9 cellular contexts compared by ENCODE assay signal in genomic region chr10:6136215-6137201, GRCh38. TPM values are rescaled to one million over a fixed set of nuclear protein-coding genes. Genes with fewer than 3 reads are reported as not detected.
DNase-seq lines count a peak whose midpoint lies in the region; ATAC-seq and TF ChIP-seq lines count a peak whose summit lies in the region.
"Had no signal": no experiment of that assay in that cellular context is flagged by ENCODE, and none has a peak within 500 bp of the region (broad histone marks: within the 10 kb centered on the region; RNA-seq: fewer than 3 reads in every experiment).

No MANE protein-coding gene starts in this region.

- H3K4me3 Mint-ChIP-seq in WTC11 = no peak overlapping the region
- H3K4me3 Mint-ChIP-seq: memory B cell had no signal

- no peak for TF ChIP-seq CTCF in WTC11 (IDR thresholded peaks at IDR 0.05)

- H3K4me1 Mint-ChIP-seq in WTC11 = peaks cover 32% of the 10 kb centered on the region

- CTCF ChIA-PET in WTC11 (lab: Charles Lee) = interaction anchor here (1.5 to 2.3 kb wide), 4 partner anchors 15 to 266 kb away, joined by 4 to 14 read pairs (median 8); partner anchors contain the start of gene PFKFB3

- H3K36me3 Mint-ChIP-seq in WTC11 = no peaks in the 10 kb centered on the region
- H3K36me3 Mint-ChIP-seq: memory B cell had no signal

- ATAC-seq in GM18499 (IDR thresholded peaks at IDR 0.05; ENCODE audit: insufficient read depth, unreplicated experiment) (peak; percentile 32), HG02798 (IDR thresholded peaks at IDR 0.05; ENCODE audit: poor library complexity, unreplicated experiment) (peak; percentile 51), WTC11 (no peak)

- peaks cover 9% of the 10 kb centered on the region for H3K27me3 Mint-ChIP-seq in WTC11 (ENCODE audit: low read depth)

- POLR2A ChIA-PET in WTC11 (lab: Charles Lee) = interaction anchor here (1.9 kb wide), 1 partner anchor 66 kb away, joined by 6 read pairs; the partner anchor contains the start of gene PFKFB3

- DNase-seq in activated CD4-positive, alpha-beta T cell treated with anti-CD3 and anti-CD28 coated beads for 48 hours = peak; percentile 77
- DNase-seq in hepatic stellate cell (ENCODE audit: low spot score) (peak; percentile 85), Ammon's horn (ENCODE audit: low spot score) (no peak), WTC11 (ENCODE audit: low spot score) (no peak), NCI-H2081 treated with DMSO at 0.1 percent for 48 hours (lab: John Stamatoyannopoulos, UW) (no peak), NCI-H2171 treated with DMSO at 0.1 percent for 48 hours (lab: John Stamatoyannopoulos, UW) (no peak)

- no peak overlapping the region for H3K27ac Mint-ChIP-seq in WTC11
- H3K27ac Mint-ChIP-seq: memory B cell had no signal

- no peaks in the 10 kb centered on the region for H3K9me3 Mint-ChIP-seq in WTC11
- H3K9me3 Mint-ChIP-seq: memory B cell had no signal

TF ChIP-seq in WTC11, 78 proteins besides CTCF, POLR2A, EP300 and RAD21:
- TF ChIP-seq CREM (CRISPR knock-in tag; IDR thresholded peaks at IDR 0.05) = no peak
- TF ChIP-seq ELF4 (CRISPR knock-in tag; IDR thresholded peaks at IDR 0.05; ENCODE audit: low read depth) = no peak
- no peak for TF ChIP-seq USF2 (CRISPR knock-in tag; IDR thresholded peaks at IDR 0.05)
- TF ChIP-seq, protein P1, sequence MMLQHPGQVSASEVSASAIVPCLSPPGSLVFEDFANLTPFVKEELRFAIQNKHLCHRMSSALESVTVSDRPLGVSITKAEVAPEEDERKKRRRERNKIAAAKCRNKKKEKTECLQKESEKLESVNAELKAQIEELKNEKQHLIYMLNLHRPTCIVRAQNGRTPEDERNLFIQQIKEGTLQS (CRISPR knock-in tag; conservative IDR thresholded peaks at IDR 0.05) = no peak
- TF ChIP-seq SMAD3 (CRISPR knock-in tag; IDR thresholded peaks at IDR 0.05; ENCODE audit: borderline replicate concordance) = no peak
- no peak for TF ChIP-seq FOXK1 (CRISPR knock-in tag; IDR thresholded peaks at IDR 0.05)
- TF ChIP-seq ZNF532 (CRISPR knock-in tag; IDR thresholded peaks at IDR 0.05; ENCODE audit: borderline replicate concordance) = no peak
- TF ChIP-seq, protein P2, sequence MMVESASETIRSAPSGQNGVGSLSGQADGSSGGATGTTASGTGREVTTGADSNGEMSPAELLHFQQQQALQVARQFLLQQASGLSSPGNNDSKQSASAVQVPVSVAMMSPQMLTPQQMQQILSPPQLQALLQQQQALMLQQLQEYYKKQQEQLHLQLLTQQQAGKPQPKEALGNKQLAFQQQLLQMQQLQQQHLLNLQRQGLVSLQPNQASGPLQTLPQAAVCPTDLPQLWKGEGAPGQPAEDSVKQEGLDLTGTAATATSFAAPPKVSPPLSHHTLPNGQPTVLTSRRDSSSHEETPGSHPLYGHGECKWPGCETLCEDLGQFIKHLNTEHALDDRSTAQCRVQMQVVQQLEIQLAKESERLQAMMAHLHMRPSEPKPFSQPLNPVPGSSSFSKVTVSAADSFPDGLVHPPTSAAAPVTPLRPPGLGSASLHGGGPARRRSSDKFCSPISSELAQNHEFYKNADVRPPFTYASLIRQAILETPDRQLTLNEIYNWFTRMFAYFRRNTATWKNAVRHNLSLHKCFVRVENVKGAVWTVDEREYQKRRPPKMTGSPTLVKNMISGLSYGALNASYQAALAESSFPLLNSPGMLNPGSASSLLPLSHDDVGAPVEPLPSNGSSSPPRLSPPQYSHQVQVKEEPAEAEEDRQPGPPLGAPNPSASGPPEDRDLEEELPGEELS (CRISPR knock-in tag; IDR thresholded peaks at IDR 0.05) = no peak
- no peak for TF ChIP-seq E2F4 (CRISPR knock-in tag; IDR thresholded peaks at IDR 0.05; ENCODE audit: borderline replicate concordance, low read depth)
- no peak for TF ChIP-seq MAX (CRISPR knock-in tag; IDR thresholded peaks at IDR 0.05)
- TF ChIP-seq, protein P3, sequence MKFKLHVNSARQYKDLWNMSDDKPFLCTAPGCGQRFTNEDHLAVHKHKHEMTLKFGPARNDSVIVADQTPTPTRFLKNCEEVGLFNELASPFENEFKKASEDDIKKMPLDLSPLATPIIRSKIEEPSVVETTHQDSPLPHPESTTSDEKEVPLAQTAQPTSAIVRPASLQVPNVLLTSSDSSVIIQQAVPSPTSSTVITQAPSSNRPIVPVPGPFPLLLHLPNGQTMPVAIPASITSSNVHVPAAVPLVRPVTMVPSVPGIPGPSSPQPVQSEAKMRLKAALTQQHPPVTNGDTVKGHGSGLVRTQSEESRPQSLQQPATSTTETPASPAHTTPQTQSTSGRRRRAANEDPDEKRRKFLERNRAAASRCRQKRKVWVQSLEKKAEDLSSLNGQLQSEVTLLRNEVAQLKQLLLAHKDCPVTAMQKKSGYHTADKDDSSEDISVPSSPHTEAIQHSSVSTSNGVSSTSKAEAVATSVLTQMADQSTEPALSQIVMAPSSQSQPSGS (CRISPR knock-in tag; IDR thresholded peaks at IDR 0.05; ENCODE audit: borderline replicate concordance, low read depth) = no peak
- no peak for TF ChIP-seq IRF2 (CRISPR knock-in tag; IDR thresholded peaks at IDR 0.05; ENCODE audit: borderline replicate concordance, low read depth)
- TF ChIP-seq PRRX2 (CRISPR knock-in tag; IDR thresholded peaks at IDR 0.05) = no peak
- TF ChIP-seq GRHL2 (CRISPR knock-in tag; IDR thresholded peaks at IDR 0.05; ENCODE audit: insufficient replicate concordance, severe bottlenecking) = no peak
- TF ChIP-seq, protein P4, sequence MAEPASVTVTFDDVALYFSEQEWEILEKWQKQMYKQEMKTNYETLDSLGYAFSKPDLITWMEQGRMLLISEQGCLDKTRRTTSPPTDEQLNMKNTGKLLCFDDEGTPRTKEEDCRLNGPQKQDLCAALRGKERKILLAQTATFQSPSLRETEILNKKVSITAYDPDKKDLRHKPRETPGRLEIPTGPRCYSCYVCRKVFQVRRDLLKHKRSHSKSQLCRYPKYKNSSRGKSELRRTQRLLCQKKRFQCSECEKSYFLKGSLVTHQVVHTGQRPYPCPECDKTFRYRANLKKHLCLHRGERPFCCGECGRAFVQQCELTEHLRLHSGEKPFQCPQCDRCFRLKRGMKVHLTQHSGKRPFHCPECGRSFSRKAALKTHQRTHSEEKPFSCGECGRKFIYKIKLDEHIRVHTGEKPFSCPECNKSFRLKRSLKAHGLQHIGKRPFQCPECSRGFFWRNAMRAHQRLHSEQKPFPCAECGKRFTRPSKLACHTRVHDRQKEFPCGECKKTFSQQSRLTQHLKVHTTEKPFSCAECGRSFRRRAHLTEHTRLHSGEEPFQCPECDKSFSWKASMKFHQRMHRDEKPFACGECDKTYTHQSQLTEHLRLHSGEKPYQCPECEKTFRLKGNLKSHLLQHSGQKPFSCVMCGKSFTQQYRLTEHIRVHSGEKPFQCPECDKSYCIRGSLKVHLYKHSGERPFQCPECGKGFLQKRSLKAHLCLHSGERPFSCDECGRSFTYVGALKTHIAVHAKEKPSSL (CRISPR knock-in tag; conservative IDR thresholded peaks at IDR 0.05) = no peak
TF ChIP-seq in WTC11: peak in this region for 0.

RNA-seq across cellular contexts. Expression of gene RBM17, which starts 47.7 kb away (rescaled TPM):
- 117 to 160 TPM (median 118 TPM) in 3 replicates for total RNA-seq in WTC11 (2021)

Comparison
In these comparisons a context has a peak if more than half of its experiments do, and no peak if none do; other contexts are left out.
1. DNase-seq: peak in activated CD4-positive, alpha-beta T cell treated with anti-CD3 and anti-CD28 coated beads for 48 hours (single experiment) and hepatic stellate cell (single experiment); none in Ammon's horn (single experiment), WTC11 (single experiment), NCI-H2081 treated with DMSO at 0.1 percent for 48 hours (single experiment) and NCI-H2171 treated with DMSO at 0.1 percent for 48 hours (single experiment).